Comparison of ENCODE assay signal across 9 cellular contexts in the genomic region with DNA sequence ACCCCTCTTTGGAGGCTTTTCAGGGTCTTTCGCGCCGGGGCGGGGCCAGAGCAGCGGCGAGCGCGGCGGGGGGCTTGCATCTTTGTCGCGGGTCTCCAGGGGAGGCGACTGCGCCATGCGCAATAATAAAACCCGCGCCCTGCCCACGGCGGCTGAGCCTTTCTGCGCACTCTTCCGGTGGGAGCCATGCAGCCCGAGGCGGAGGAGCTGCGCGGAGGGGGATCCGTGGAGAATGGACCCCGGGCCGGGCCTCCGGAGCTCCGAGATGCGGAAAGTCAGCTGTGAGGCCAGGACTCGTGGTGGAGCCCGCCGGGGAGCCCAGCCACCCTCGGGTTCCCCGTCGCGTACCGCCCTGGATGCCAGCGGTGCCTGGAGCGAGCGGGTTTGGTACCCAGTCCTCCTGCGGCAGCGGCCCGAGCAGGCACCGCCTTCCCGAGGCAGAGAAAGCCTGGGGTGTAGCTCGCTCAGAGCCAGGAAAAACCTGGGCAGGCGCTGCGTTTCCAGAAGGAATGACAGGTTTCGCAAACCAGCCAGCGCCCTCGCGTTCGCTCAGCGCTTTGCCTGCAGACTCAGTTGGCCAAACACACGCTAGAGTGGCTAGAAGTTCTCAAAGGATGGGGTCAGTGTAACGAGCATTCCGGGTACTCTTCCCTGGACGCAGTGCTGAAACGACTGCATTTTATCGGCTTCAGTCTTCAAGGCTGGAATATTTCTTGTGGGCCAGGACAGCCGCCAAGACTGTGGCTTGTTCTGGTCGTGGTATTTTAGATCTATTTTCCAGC. TPM values are rescaled to one million over a fixed set of nuclear protein-coding genes. Genes with fewer than 3 reads are reported as not detected.
A peak's percentile ranks its signal among the peaks of the same experiment; 100 is the strongest.
DNase-seq lines count a peak whose midpoint lies in the region; ATAC-seq, FAIRE-seq and TF ChIP-seq lines count a peak whose summit lies in the region.
"Had no signal": no experiment of that assay in that cellular context is flagged by ENCODE, and none has a peak within 500 bp of the region (broad histone marks: within the 10 kb centered on the region; RNA-seq: fewer than 3 reads in every experiment).

No MANE protein-coding gene starts in this region.

- H3K36me3 Mint-ChIP-seq in MCF 10A (ENCODE audit: insufficient read depth, unreplicated experiment), result no peaks in the 10 kb centered on the region

- peaks cover 6% of the 10 kb centered on the region; the same call in 1 of the 2 replicates for H3K27me3 ChIP-seq in iPS-20b (ENCODE audit: insufficient read depth, low read length)
- no peaks in the 10 kb centered on the region for H3K27me3 ChIP-seq in sigmoid colon

- intact Hi-C loops in MCF 10A (cut with micrococcal nuclease), result no loop called here
- intact Hi-C loops in sigmoid colon (cut with DNase I), result loop anchor here (1.0 to 5.0 kb wide), 6 partner anchors 51 to 349 kb away; a partner anchor contains a TSS

- BruUV-seq in MCF 10A (replicated peaks; lab: Mats Ljungman, UMichigan), result no TSS peak

- 2% methylated on average over 63 of the region's 63 CpGs for WGBS in sigmoid colon, 2 donors

- no peak for TF ChIP-seq CTCF in MCF 10A (IDR thresholded peaks at IDR 0.05; ENCODE audit: unreplicated experiment)
- no peak for TF ChIP-seq CTCF in sigmoid colon (IDR thresholded peaks at IDR 0.05)

- H3K4me1 Mint-ChIP-seq in MCF 10A (ENCODE audit: insufficient read depth, unreplicated experiment), result no peaks in the 10 kb centered on the region

- H3K27ac ChIP-seq in iPS-20b (ENCODE audit: low read length), result no peak overlapping the region
- H3K27ac ChIP-seq in sigmoid colon, result peak overlapping the region; percentile 96 to 98 (median 97)

- H3K9me3 ChIP-seq in iPS-20b (ENCODE audit: insufficient read depth, low read depth, low read length), result no peaks in the 10 kb centered on the region
- H3K9me3 ChIP-seq in sigmoid colon, result no peaks in the 10 kb centered on the region

- DNase-seq in DMS79 treated with DMSO at 0.1 percent for 48 hours (lab: John Stamatoyannopoulos, UW), result peak; percentile 23
- DNase-seq in DMS79 (lab: John Stamatoyannopoulos, UW), result no peak
- DNase-seq in NCI-H524 treated with DMSO at 0.1 percent for 48 hours (lab: John Stamatoyannopoulos, UW), result peak; percentile 16
- DNase-seq in MCF 10A (ENCODE audit: unreplicated experiment), result peak; percentile 22
- peak; percentile 88 for DNase-seq in sigmoid colon
- no peak for DNase-seq in RCC 7860 (ENCODE audit: low spot score)

- peaks cover 47% of the 10 kb centered on the region for H3K27me3 Mint-ChIP-seq in MCF 10A (ENCODE audit: insufficient read depth, unreplicated experiment)

- CTCF ChIA-PET in MCF 10A (lab: Yijun Ruan, JAX), result interaction anchor here (0.6 to 0.7 kb wide), 2 partner anchors 229 to 318 kb away, joined by 3 read pairs; no protein-coding TSS in a partner anchor

- H3K4me1 ChIP-seq in iPS-20b (ENCODE audit: insufficient read depth, low read length) (peaks cover 16% of the 10 kb centered on the region; the same call in 1 of the 2 replicates), sigmoid colon (peaks cover 0 to 41% (median 17%) of the 10 kb centered on the region in 4 donors)

- H3K36me3 ChIP-seq in iPS-20b (ENCODE audit: insufficient read depth, low read depth, low read length), result no peaks in the 10 kb centered on the region
- no peaks in the 10 kb centered on the region for H3K36me3 ChIP-seq in sigmoid colon

- peak overlapping the region; percentile 41 for H3K4me3 Mint-ChIP-seq in MCF 10A (ENCODE audit: unreplicated experiment)

- no peak for ATAC-seq in HG03457 (IDR thresholded peaks at IDR 0.05; ENCODE audit: unreplicated experiment)

- no peak for TF ChIP-seq EP300 in sigmoid colon (IDR thresholded peaks at IDR 0.05)

- POLR2A ChIA-PET in MCF 10A (lab: Yijun Ruan, JAX), result interaction anchor here (0.5 kb wide), 1 partner anchor 223 kb away, joined by 4 read pairs; no protein-coding TSS in a partner anchor

- FAIRE-seq in RCC 7860 (lab: Jason Lieb, UNC), result no peak
- FAIRE-seq: A204.1 had no signal

- H3K27ac Mint-ChIP-seq in MCF 10A (ENCODE audit: low read depth, unreplicated experiment), result no peak overlapping the region

- peak overlapping the region; percentile 82; the same call in 1 of the 2 replicates for H3K9ac ChIP-seq in iPS-20b (ENCODE audit: low read depth, low read length)

- peak in 1 of 2 donors; percentile 33 for TF ChIP-seq POLR2A in sigmoid colon (IDR thresholded peaks at IDR 0.05)

- no peaks in the 10 kb centered on the region for H3K9me3 Mint-ChIP-seq in MCF 10A (ENCODE audit: unreplicated experiment)

- H3K4me3 ChIP-seq in iPS-20b (ENCODE audit: low read length) (peak overlapping the region; percentile 71), sigmoid colon (peak overlapping the region; percentile 71 to 98 (median 93))

RNA-seq across cellular contexts. Expression of a gene that starts 1.3 kb away (rescaled TPM):
- total RNA-seq in MCF 10A (2022) (0.34 and 0.63 TPM in 2 replicates), sigmoid colon (100 to 1,000 TPM; 133 to 244 (median 209) TPM)
- polyA plus RNA-seq in sigmoid colon, result 10 to 100 TPM in 1 of 3 donors, 1 to 10 TPM in 2; 1.2 to 17.2 (median 9.0) TPM

Comparison
In these comparisons a context has a peak if more than half of its experiments do, and no peak if none do; other contexts are left out.
1. DNase-seq: peak in DMS79 treated with DMSO at 0.1 percent for 48 hours (single experiment), NCI-H524 treated with DMSO at 0.1 percent for 48 hours (single experiment), MCF 10A (single experiment) and sigmoid colon (single experiment); none in DMS79 (single experiment) and RCC 7860 (single experiment).
2. RNA of a gene that starts 1.3 kb away (total RNA-seq): 133 to 244 TPM in sigmoid colon; 0.34 to 0.63 TPM in MCF 10A; every median in the first group is over 10 times any median in the second.